20 cellular contexts compared by ENCODE assay signal in genomic region chr15:95520922-95521321, GRCh38.
"Had no signal": no experiment of that assay in that cellular context is flagged by ENCODE, and none has a peak within 500 bp of the region (broad histone marks: within the 10 kb centered on the region; RNA-seq: fewer than 3 reads in every experiment).

No MANE protein-coding gene starts in this region.

- H3K9me3 ChIP-seq: MG63, SJSA1 had no signal

- H3K4me1 Mint-ChIP-seq: IgD-negative memory B cell had no signal

- H3K27ac Mint-ChIP-seq: IgD-negative memory B cell had no signal

- DNase-seq: KBM-7, MG63, NCI-H1092, NCI-H1105 treated with DMSO at 0.1 percent for 48 hours, NCI-H1417 treated with DMSO at 0.1 percent for 48 hours, NCI-H146, NCI-H1694 treated with DMSO at 0.1 percent for 48 hours, NCI-H1930, NCI-H2081, NCI-H2107, NCI-H2227 treated with DMSO at 0.1 percent for 48 hours, NCI-H524, NCI-H526 treated with DMSO at 0.1 percent for 48 hours, NCI-H774, Right ventricle myocardium superior, RPMI8226, SIG-M5 had no signal

- H3K27me3 ChIP-seq: MG63, SJSA1 had no signal

- H3K27ac ChIP-seq: SJSA1, SK-N-MC had no signal

- H3K4me1 ChIP-seq: SJSA1 had no signal

- H3K36me3 ChIP-seq: MG63, SJSA1 had no signal

- H3K4me3 Mint-ChIP-seq: IgD-negative memory B cell had no signal

- H3K36me3 Mint-ChIP-seq: IgD-negative memory B cell had no signal

- H3K4me3 ChIP-seq: MG63, SJSA1, SK-N-MC had no signal
